Comparison of ENCODE assay signal across 15 cellular contexts in genomic region chr2:128784626-128785306, GRCh38.
"Had no signal": no experiment of that assay in that cellular context is flagged by ENCODE, and none has a peak within 500 bp of the region (broad histone marks: within the 10 kb centered on the region; RNA-seq: fewer than 3 reads in every experiment).

No MANE protein-coding gene starts in this region.

- H3K9me3 Mint-ChIP-seq: activated B cell treated with CpG ODN at 0.5 μM for 24 hours, type B pancreatic cell had no signal

- H3K27ac Mint-ChIP-seq: activated B cell treated with CpG ODN at 0.5 μM for 24 hours; activated naive CD4-positive, alpha-beta T cell treated with anti-CD3 and anti-CD28 coated beads, Interleukin-2, amount 10 ng/mL, durations not matched to agents 7 days and 5 days; activated T-helper 1 cell treated with anti-CD3 and anti-CD28 coated beads, Interleukin-12 subunit alpha, Interleukin-12 subunit beta, Interleukin-2, Interleukin-4 antibody, amounts not matched to agents 30 ng/mL and 10 ng/mL and 1 ng/mL, durations not matched to agents 14 hours and 24 hours and 36 hours; natural killer cell treated with Interleukin-12 subunit alpha and Interleukin-12 subunit beta and Interleukin-15 and Interleukin-18, amount 100 ng/mL, for 72 hours; type B pancreatic cell had no signal

- H3K4me3 ChIP-seq: cardiac muscle cell, gastrocnemius medialis, psoas muscle, suprapubic skin had no signal

- H3K27me3 ChIP-seq: cardiac muscle cell, gastrocnemius medialis, suprapubic skin had no signal

- H3K4me2 ChIP-seq: SK-N-SH had no signal

- H3K36me3 Mint-ChIP-seq: activated naive CD4-positive, alpha-beta T cell treated with anti-CD3 and anti-CD28 coated beads, Interleukin-2, amount 10 ng/mL, durations not matched to agents 7 days and 5 days; natural killer cell treated with Interleukin-12 subunit alpha and Interleukin-12 subunit beta and Interleukin-15 and Interleukin-18, amount 100 ng/mL, for 72 hours; type B pancreatic cell had no signal

- DNase-seq: activated B cell treated with CpG ODN at 0.5 μM for 24 hours; activated CD4-positive, alpha-beta T cell treated with anti-CD3 and anti-CD28 coated beads, Interleukin-2, amount 50 U/mL, for 1 hour; activated naive CD4-positive, alpha-beta T cell treated with anti-CD3 and anti-CD28 coated beads, Interleukin-2, amount 10 ng/mL, durations not matched to agents 7 days and 5 days; effector CD8-positive, alpha-beta T cell; gastrocnemius medialis; occipital lobe; psoas muscle; SK-N-SH; stimulated activated CD4-positive, alpha-beta T cell treated with anti-CD3 and anti-CD28 coated beads, Interleukin-2, amount 100 ng/mL, for 48 hours; stimulated activated naive CD4-positive, alpha-beta T cell treated with Interleukin-2 at 50 U/mL for 16 hours had no signal

- H3K27me3 Mint-ChIP-seq: activated naive CD4-positive, alpha-beta T cell treated with anti-CD3 and anti-CD28 coated beads, Interleukin-2, amount 10 ng/mL, durations not matched to agents 7 days and 5 days had no signal

- ATAC-seq: gastrocnemius medialis; natural killer cell treated with Interleukin-12 subunit alpha and Interleukin-12 subunit beta and Interleukin-15 and Interleukin-18, amount 100 ng/mL, for 72 hours; psoas muscle had no signal

- H3K4me1 ChIP-seq: gastrocnemius medialis, psoas muscle had no signal

- H3K4me3 Mint-ChIP-seq: activated B cell treated with CpG ODN at 0.5 μM for 24 hours; activated naive CD4-positive, alpha-beta T cell treated with anti-CD3 and anti-CD28 coated beads, Interleukin-2, amount 10 ng/mL, durations not matched to agents 7 days and 5 days; activated T-helper 1 cell treated with anti-CD3 and anti-CD28 coated beads, Interleukin-12 subunit alpha, Interleukin-12 subunit beta, Interleukin-2, Interleukin-4 antibody, amounts not matched to agents 30 ng/mL and 10 ng/mL and 1 ng/mL, durations not matched to agents 14 hours and 24 hours and 36 hours; natural killer cell treated with Interleukin-12 subunit alpha and Interleukin-12 subunit beta and Interleukin-15 and Interleukin-18, amount 100 ng/mL, for 72 hours; type B pancreatic cell had no signal

- H3K9me3 ChIP-seq: gastrocnemius medialis, psoas muscle, SK-N-SH, suprapubic skin had no signal

- H3K9ac ChIP-seq: SK-N-SH had no signal

- H3K36me3 ChIP-seq: cardiac muscle cell, gastrocnemius medialis, suprapubic skin had no signal

- H3K4me1 Mint-ChIP-seq: activated B cell treated with CpG ODN at 0.5 μM for 24 hours; activated naive CD4-positive, alpha-beta T cell treated with anti-CD3 and anti-CD28 coated beads, Interleukin-2, amount 10 ng/mL, durations not matched to agents 7 days and 5 days had no signal

- H3K27ac ChIP-seq: cardiac muscle cell, gastrocnemius medialis, psoas muscle, suprapubic skin had no signal
